ENCODE assay signal across 8 cellular contexts in genomic region chr15:58275785-58276184, GRCh38.
"Had no signal": no experiment of that assay in that cellular context is flagged by ENCODE, and none has a peak within 500 bp of the region (broad histone marks: within the 10 kb centered on the region; RNA-seq: fewer than 3 reads in every experiment).

No MANE protein-coding gene starts in this region.

- H3K9ac ChIP-seq: GM23248 had no signal

- DNase-seq: GM23248, GOT3, H7, HFFc6, KBM-7 had no signal

- H3K4me3 ChIP-seq: GM23248, HAP-1 had no signal

- H2AFZ ChIP-seq: GM23248 had no signal

- ATAC-seq: HCT116 had no signal

- H3K36me3 ChIP-seq: HAP-1 had no signal

- H3K27ac ChIP-seq: GM23248, HL-60 had no signal

- H3K4me1 ChIP-seq: HAP-1 had no signal

- H3K9me3 ChIP-seq: HAP-1 had no signal
